8 cellular contexts compared by ENCODE assay signal in genomic region chr12:31589896-31590729, GRCh38. TPM values are rescaled to one million over a fixed set of nuclear protein-coding genes. Genes with fewer than 3 reads are reported as not detected.
A peak's percentile ranks its signal among the peaks of the same experiment; 100 is the strongest.
DNase-seq lines count a peak whose midpoint lies in the region; ATAC-seq and TF ChIP-seq lines count a peak whose summit lies in the region.

No MANE protein-coding gene starts in this region.

- H3K36me3 Mint-ChIP-seq in stimulated activated naive CD8-positive, alpha-beta T cell treated with anti-CD3 and anti-CD28 coated beads, Interleukin-15, Interleukin-2, amounts not matched to agents 100 ng/mL and 50 ng/mL, for 24 hours (ENCODE audit: low read depth) = no peaks in the 10 kb centered on the region

- peak overlapping the region; percentile 85 for H3K4me3 Mint-ChIP-seq in stimulated activated naive CD8-positive, alpha-beta T cell treated with anti-CD3 and anti-CD28 coated beads, Interleukin-15, Interleukin-2, amounts not matched to agents 100 ng/mL and 50 ng/mL, for 24 hours

- WGBS in mesodermal cell (ENCODE audit: insufficient coverage in 2 of 2), 2 experiments = 0% methylated on average over 72 to 76 of the region's 98 CpGs

- ATAC-seq in HG02588 (IDR thresholded peaks at IDR 0.05; ENCODE audit: unreplicated experiment) = peak; percentile 43

- peak; percentile 73 for DNase-seq in 8988T
- DNase-seq in GM12865 (ENCODE audit: low read depth) = peak; percentile 70
- peak; percentile 33 for DNase-seq in NCI-H1092 (lab: John Stamatoyannopoulos, UW)
- DNase-seq in activated CD4-positive, CD25-positive, alpha-beta regulatory T cell treated with anti-CD3 and anti-CD28 coated beads, Interleukin-2, amount 50 U/mL, for 72 hours = peak; percentile 33
- DNase-seq in epithelial cell of prostate (ENCODE audit: low read depth, low spot score) = no peak

- peaks cover 19% of the 10 kb centered on the region for H3K4me1 Mint-ChIP-seq in stimulated activated naive CD8-positive, alpha-beta T cell treated with anti-CD3 and anti-CD28 coated beads, Interleukin-15, Interleukin-2, amounts not matched to agents 100 ng/mL and 50 ng/mL, for 24 hours (ENCODE audit: low read depth)

- H3K27ac Mint-ChIP-seq in stimulated activated naive CD8-positive, alpha-beta T cell treated with anti-CD3 and anti-CD28 coated beads, Interleukin-15, Interleukin-2, amounts not matched to agents 100 ng/mL and 50 ng/mL, for 24 hours = peak overlapping the region; percentile 65

- H3K4me3 ChIP-seq in GM12865 (ENCODE audit: low read depth, low read length) (peak overlapping the region; percentile 96), mesodermal cell (ENCODE audit: extremely low read depth, insufficient read depth, low read length, poor library complexity, severe bottlenecking) (peak overlapping the region; percentile 70)

- no peak for TF ChIP-seq CTCF in GM12865 (IDR thresholded peaks at IDR 0.05; ENCODE audit: insufficient read depth, low read depth, low read length, missing control alignments)

- peaks cover 7% of the 10 kb centered on the region for H3K36me3 ChIP-seq in mesodermal cell (ENCODE audit: control insufficient read depth, insufficient read depth, low read length)

- H3K9me3 ChIP-seq in mesodermal cell (ENCODE audit: control insufficient read depth, low read length) = no peaks in the 10 kb centered on the region

- H3K27ac ChIP-seq in epithelial cell of prostate (peak overlapping the region; percentile 33), mesodermal cell (ENCODE audit: low read depth, low read length, severe bottlenecking) (peak overlapping the region; percentile 92)

- peaks cover 4% of the 10 kb centered on the region for H3K9me3 Mint-ChIP-seq in stimulated activated naive CD8-positive, alpha-beta T cell treated with anti-CD3 and anti-CD28 coated beads, Interleukin-15, Interleukin-2, amounts not matched to agents 100 ng/mL and 50 ng/mL, for 24 hours

- H3K27me3 Mint-ChIP-seq in stimulated activated naive CD8-positive, alpha-beta T cell treated with anti-CD3 and anti-CD28 coated beads, Interleukin-15, Interleukin-2, amounts not matched to agents 100 ng/mL and 50 ng/mL, for 24 hours = peaks cover 39% of the 10 kb centered on the region

- peaks cover 22% of the 10 kb centered on the region for H3K4me1 ChIP-seq in mesodermal cell (ENCODE audit: control insufficient read depth, insufficient read depth, low read length, poor library complexity, severe bottlenecking)

RNA-seq across cellular contexts. Expression of gene DENND5B, which starts 0.8 kb away (rescaled TPM):
- polyA plus RNA-seq in mesodermal cell (2013, experiment 1 of 2) = 24.0 TPM
- polyA plus RNA-seq in mesodermal cell (2013, experiment 2 of 2) = 21.8 TPM
